Comparison of ENCODE assay signal across 11 cellular contexts in genomic region chr5:124263680-124264491, GRCh38.
A peak's percentile ranks its signal among the peaks of the same experiment; 100 is the strongest.
DNase-seq lines count a peak whose midpoint lies in the region; ATAC-seq and TF ChIP-seq lines count a peak whose summit lies in the region.
"Had no signal": no experiment of that assay in that cellular context is flagged by ENCODE, and none has a peak within 500 bp of the region (broad histone marks: within the 10 kb centered on the region; RNA-seq: fewer than 3 reads in every experiment).

No MANE protein-coding gene starts in this region.

- H3K9me3 Mint-ChIP-seq in progenitor cell of endocrine pancreas (ENCODE audit: low read depth), result no peaks in the 10 kb centered on the region

- intact Hi-C loops in vagina (cut with DNase I), result no loop called here

- H3K4me3 Mint-ChIP-seq in progenitor cell of endocrine pancreas (ENCODE audit: low read depth), result no peak overlapping the region
- H3K4me3 Mint-ChIP-seq: brain, T-cell had no signal

- H3K27me3 ChIP-seq in HUES6 (ENCODE audit: control insufficient read depth, insufficient read depth, low read length) (no peaks in the 10 kb centered on the region), vagina (no peaks in the 10 kb centered on the region)

- H3K27ac ChIP-seq in HUES6 (ENCODE audit: low read depth, low read length) (peak overlapping the region; percentile 67), vagina (no peak overlapping the region)
- H3K27ac ChIP-seq: skin epidermis had no signal

- DNase-seq in NCI-H748 (lab: John Stamatoyannopoulos, UW; ENCODE audit: unreplicated experiment) (peak; percentile 99), fibroblast of pulmonary artery (ENCODE audit: low read depth) (peak; percentile 22), pons (ENCODE audit: low spot score) (peak; percentile 94), progenitor cell of endocrine pancreas (ENCODE audit: low spot score, unreplicated experiment) (no peak), vagina (ENCODE audit: extremely low spot score in 2 of 2) (no peak)
- no peak for DNase-seq in stimulated activated CD4-positive, alpha-beta T cell treated with anti-CD3 and anti-CD28 coated beads, Interleukin-2, amount 100 ng/mL, for 48 hours
- DNase-seq: T-cell had no signal

- TF ChIP-seq POLR2A in vagina (IDR thresholded peaks at IDR 0.05), result no peak

- H3K4me3 ChIP-seq in HUES6 (ENCODE audit: low read depth, low read length) (peak overlapping the region; percentile 5; the same call in 1 of the 2 replicates), fibroblast of pulmonary artery (replicated peaks; ENCODE audit: low read depth, low read length) (no peak overlapping the region), vagina (no peak overlapping the region)
- H3K4me3 ChIP-seq: skin epidermis had no signal

- no peak for ATAC-seq in HG03139 (IDR thresholded peaks at IDR 0.05; ENCODE audit: unreplicated experiment)
- ATAC-seq: T-cell had no signal

- no peak overlapping the region for H3K27ac Mint-ChIP-seq in progenitor cell of endocrine pancreas
- H3K27ac Mint-ChIP-seq: brain, T-cell had no signal

- peaks cover 43% of the 10 kb centered on the region for H3K4me1 ChIP-seq in HUES6 (ENCODE audit: control insufficient read depth, insufficient read depth, low read length)
- H3K4me1 ChIP-seq in vagina, result peaks cover 17% of the 10 kb centered on the region

- no peaks in the 10 kb centered on the region for H3K27me3 Mint-ChIP-seq in progenitor cell of endocrine pancreas
- H3K27me3 Mint-ChIP-seq: T-cell had no signal

- H3K36me3 ChIP-seq in HUES6 (ENCODE audit: control insufficient read depth, insufficient read depth, low read length) (no peaks in the 10 kb centered on the region), vagina (no peaks in the 10 kb centered on the region)

- no peaks in the 10 kb centered on the region for H3K36me3 Mint-ChIP-seq in progenitor cell of endocrine pancreas (ENCODE audit: insufficient read depth)
- H3K36me3 Mint-ChIP-seq: brain, T-cell had no signal

- no peaks in the 10 kb centered on the region for H3K9me3 ChIP-seq in HUES6 (ENCODE audit: control insufficient read depth, insufficient read depth, low read depth, low read length)
- no peaks in the 10 kb centered on the region for H3K9me3 ChIP-seq in vagina

- H3K9ac ChIP-seq in HUES6 (ENCODE audit: low read length), result peak overlapping the region; percentile 53

- TF ChIP-seq CTCF in fibroblast of pulmonary artery (IDR thresholded peaks at IDR 0.05; ENCODE audit: low read length, missing control alignments), result no peak
- no peak for TF ChIP-seq CTCF in progenitor cell of endocrine pancreas (IDR thresholded peaks at IDR 0.05; ENCODE audit: unreplicated experiment)
- TF ChIP-seq CTCF in vagina (IDR thresholded peaks at IDR 0.05), result no peak

- H3K4me1 Mint-ChIP-seq in progenitor cell of endocrine pancreas (ENCODE audit: low read depth), result no peaks in the 10 kb centered on the region
- H3K4me1 Mint-ChIP-seq: brain, T-cell had no signal

Comparison
In these comparisons a context has a peak if more than half of its experiments do, and no peak if none do; other contexts are left out.
1. DNase-seq: peak in NCI-H748 (single experiment), fibroblast of pulmonary artery (single experiment) and pons (single experiment); none in progenitor cell of endocrine pancreas (single experiment), vagina (0 of 2) and stimulated activated CD4-positive, alpha-beta T cell treated with anti-CD3 and anti-CD28 coated beads, Interleukin-2, amount 100 ng/mL, for 48 hours (0 of 2).